Comparison of ENCODE assay signal across 14 cellular contexts in genomic region chr1:184583837-184584236, GRCh38.
"Had no signal": no experiment of that assay in that cellular context is flagged by ENCODE, and none has a peak within 500 bp of the region (broad histone marks: within the 10 kb centered on the region; RNA-seq: fewer than 3 reads in every experiment).

No MANE protein-coding gene starts in this region.

- H3K27ac Mint-ChIP-seq: nephron progenitor cell; stimulated activated memory B cell treated with anti-CD40 and anti-IgM and Interleukin-4, amounts not matched to agents 10 μg/mL and 1 μg/mL and 100 μg/mL, for 72 hours had no signal

- H3K4me1 ChIP-seq: breast epithelium, left lung had no signal

- DNase-seq: activated naive CD4-positive, alpha-beta T cell treated with Interleukin-2 at 50 U/mL for 16 hours; activated T-cell treated with anti-CD3 and anti-CD28 coated beads for 4 hours; anterior cingulate cortex; dorsolateral prefrontal cortex; islet precursor cell; left lung; mesenchymal stem cell; nephron progenitor cell; stimulated activated CD4-positive, alpha-beta T cell treated with anti-CD3 and anti-CD28 coated beads, Interleukin-12 subunit alpha, Interleukin-12 subunit beta, amount 100 ng/mL, for 4 hours; stimulated activated CD4-positive, alpha-beta T cell treated with anti-CD3 and anti-CD28 coated beads, Interleukin-2, amount 100 ng/mL, for 24 hours had no signal

- H3K9me3 ChIP-seq: gastroesophageal sphincter had no signal

- ATAC-seq: activated CD4-positive, CD25-positive, alpha-beta regulatory T cell treated with anti-CD3 and anti-CD28 coated beads, Interleukin-2, amount 50 U/mL, for 24 hours; gastroesophageal sphincter; left lung; stimulated activated memory B cell treated with anti-CD40 and anti-IgM and Interleukin-4, amounts not matched to agents 10 μg/mL and 1 μg/mL and 100 μg/mL, for 72 hours had no signal

- H3K27me3 Mint-ChIP-seq: stimulated activated memory B cell treated with anti-CD40 and anti-IgM and Interleukin-4, amounts not matched to agents 10 μg/mL and 1 μg/mL and 100 μg/mL, for 72 hours had no signal

- H3K4me1 Mint-ChIP-seq: stimulated activated memory B cell treated with anti-CD40 and anti-IgM and Interleukin-4, amounts not matched to agents 10 μg/mL and 1 μg/mL and 100 μg/mL, for 72 hours had no signal

- H3K36me3 Mint-ChIP-seq: stimulated activated memory B cell treated with anti-CD40 and anti-IgM and Interleukin-4, amounts not matched to agents 10 μg/mL and 1 μg/mL and 100 μg/mL, for 72 hours had no signal

- H3K36me3 ChIP-seq: breast epithelium, gastroesophageal sphincter, left lung had no signal

- H3K27ac ChIP-seq: dorsolateral prefrontal cortex, gastroesophageal sphincter, left lung had no signal

- H3K4me3 Mint-ChIP-seq: nephron progenitor cell; stimulated activated memory B cell treated with anti-CD40 and anti-IgM and Interleukin-4, amounts not matched to agents 10 μg/mL and 1 μg/mL and 100 μg/mL, for 72 hours had no signal

- H3K4me3 ChIP-seq: breast epithelium, dorsolateral prefrontal cortex, gastroesophageal sphincter, left lung had no signal

- H3K27me3 ChIP-seq: breast epithelium, dorsolateral prefrontal cortex, gastroesophageal sphincter, left lung had no signal
